10 cellular contexts compared by ENCODE assay signal in genomic region chr9:131773911-131774379, GRCh38. TPM values are rescaled to one million over a fixed set of nuclear protein-coding genes. Genes with fewer than 3 reads are reported as not detected.
DNase-seq lines count a peak whose midpoint lies in the region; ATAC-seq, FAIRE-seq and TF ChIP-seq lines count a peak whose summit lies in the region.
"Had no signal": no experiment of that assay in that cellular context is flagged by ENCODE, and none has a peak within 500 bp of the region (broad histone marks: within the 10 kb centered on the region; RNA-seq: fewer than 3 reads in every experiment).

No MANE protein-coding gene starts in this region.

- H3K79me2 ChIP-seq in GM12878 (ENCODE audit: control insufficient read depth, insufficient read depth, low read length), result no peaks in the 10 kb centered on the region

- no peaks in the 10 kb centered on the region for H3K9me3 ChIP-seq in GM12878 (replicated peaks; ENCODE audit: control insufficient read depth, insufficient read depth, low read length)
- H3K9me3 ChIP-seq in left lung, result no peaks in the 10 kb centered on the region
- H3K9me3 ChIP-seq: uterus had no signal

- ATAC-seq in GM12878 (peak; percentile 54), left lung (peak; percentile 87), GM19023 (IDR thresholded peaks at IDR 0.05; ENCODE audit: unreplicated experiment) (no peak), GM18858 (IDR thresholded peaks at IDR 0.05; ENCODE audit: unreplicated experiment) (no peak)

- no peak for TF ChIP-seq RAD21 in GM12878 (IDR thresholded peaks at IDR 0.05; ENCODE audit: insufficient read depth, low read depth, low read length)

- BruUV-seq in GM12878 (replicated peaks; lab: Mats Ljungman, UMichigan), result no TSS peak

- no peaks in the 10 kb centered on the region for H3K27me3 ChIP-seq in GM12878 (replicated peaks in 1 of 2; ENCODE audit: control insufficient read depth in 2 of 2, insufficient read depth in 2 of 2, low read length in 1 of 2)
- H3K27me3 ChIP-seq in left lung, result peaks cover 0 to 40% of the 10 kb centered on the region in 2 donors
- H3K27me3 ChIP-seq: uterus had no signal

- in situ Hi-C loops in GM12878 (cut with MboI), result no loop called here

- TF ChIP-seq CTCF in GM12878 (IDR thresholded peaks at IDR 0.05 in 2 of 3, conservative IDR thresholded peaks at IDR 0.05 in 1 of 3; ENCODE audit: control insufficient read depth in 2 of 3, extremely low read depth in 1 of 3, insufficient read depth in 1 of 3, low read depth in 3 of 3, low read length in 3 of 3) (no peak), left lung (IDR thresholded peaks at IDR 0.05) (no peak)

- no peaks in the 10 kb centered on the region for H4K20me1 ChIP-seq in GM12878 (ENCODE audit: control insufficient read depth, insufficient read depth)

- H3K9ac ChIP-seq in GM12878 (ENCODE audit: control insufficient read depth, insufficient read depth, low read length), result no peak overlapping the region

- 13% methylated on average over 6 of the region's 6 CpGs for WGBS in GM12878 (ENCODE audit: insufficient coverage, insufficient replicate concordance, low lambda C conversion rate, missing lambda C conversion rate)

- no peak overlapping the region for H2AFZ ChIP-seq in GM12878 (ENCODE audit: control insufficient read depth, low read depth, low read length)

- H3K36me3 ChIP-seq in GM12878 (ENCODE audit: control insufficient read depth in 2 of 2, insufficient read depth in 2 of 2, low read length in 1 of 2) (no peaks in the 10 kb centered on the region), left lung (no peaks in the 10 kb centered on the region)
- H3K36me3 ChIP-seq: uterus had no signal

- intact Hi-C loops in GM12878 (cut with micrococcal nuclease; ENCODE audit: unreplicated experiment) (no loop called here), left lung (cut with DNase I) (no loop called here)

- RAD21 ChIA-PET in GM12878 (lab: Charles Lee; ENCODE audit: unreplicated experiment), result no interaction called here

- H3K4me2 ChIP-seq in GM12878 (ENCODE audit: control insufficient read depth, insufficient read depth), result no peak overlapping the region

- no peak for FAIRE-seq in GM12878 (lab: Jason Lieb, UNC)
- FAIRE-seq: islet of Langerhans had no signal

- no peak overlapping the region for H3K4me3 ChIP-seq in GM12878
- no peak overlapping the region for H3K4me3 ChIP-seq in left lung
- H3K4me3 ChIP-seq: uterus had no signal

- POLR2A ChIA-PET in GM12878 (lab: Charles Lee), result no interaction called here

- H3K27ac ChIP-seq in GM12878 (ENCODE audit: control insufficient read depth, insufficient read depth) (no peak overlapping the region), left lung (no peak overlapping the region)
- H3K27ac ChIP-seq: uterus had no signal

- CTCF ChIA-PET in GM12878 (lab: Yijun Ruan, JAX), result no interaction called here

- TF ChIP-seq EP300 in GM12878 (IDR thresholded peaks at IDR 0.05; ENCODE audit: borderline replicate concordance in 1 of 2, control insufficient read depth in 1 of 2, low read depth in 2 of 2, low read length in 2 of 2), result no peak

- DNase-seq in NCI-H82 (lab: John Stamatoyannopoulos, UW) (peak; percentile 48), NCI-H82 treated with DMSO at 0.1 percent for 48 hours (lab: John Stamatoyannopoulos, UW; ENCODE audit: unreplicated experiment) (no peak), NCI-H226 (peak; percentile 33), GM12878 (ENCODE audit: low read depth, low spot score) (no peak), left lung (no peak), NCI-H2107 treated with DMSO at 0.1 percent for 48 hours (lab: John Stamatoyannopoulos, UW; ENCODE audit: unreplicated experiment) (no peak)

- SMC1A ChIA-PET in GM12878 (lab: Charles Lee; ENCODE audit: uncharacterized antibody, unreplicated experiment), result no interaction called here

- TF ChIP-seq POLR2A in GM12878 (IDR thresholded peaks at IDR 0.05; ENCODE audit: low read depth, low read length), result no peak

- no peaks in the 10 kb centered on the region for H3K4me1 ChIP-seq in GM12878 (ENCODE audit: control insufficient read depth, insufficient read depth, low read length)
- no peaks in the 10 kb centered on the region for H3K4me1 ChIP-seq in left lung
- H3K4me1 ChIP-seq: uterus had no signal

TF ChIP-seq in GM12878, 131 proteins besides CTCF, POLR2A, EP300 and RAD21 (continues in another document):
- TF ChIP-seq PRDM15 (CRISPR knock-in tag; IDR thresholded peaks at IDR 0.05) (no peak), REST (IDR thresholded peaks at IDR 0.05; ENCODE audit: low read depth, low read length) (peak; percentile 88), USF1 (IDR thresholded peaks at IDR 0.05; ENCODE audit: borderline replicate concordance, extremely low read length, insufficient read depth, low read depth, low read length) (peak; percentile 46)

RNA-seq across cellular contexts. Expression of gene RAPGEF1, which starts 34.1 kb away (rescaled TPM):
- total RNA-seq in GM12878 (2013; cell fraction: nucleolus; rRNA removed), result 149 and 166 TPM in 2 replicates
- total RNA-seq in GM12878 (2014; rRNA removed), result 45.8 and 52.2 TPM in 2 replicates
- 34.8 and 39.6 TPM in 2 replicates for total RNA-seq in GM12878 (2014; rRNA removed; fragmentation: Illumina TruSeq; extraction: Trizol)
- total RNA-seq in GM12878 (2021), result 113 and 115 TPM in 2 replicates
- 25.7 TPM for polyA plus RNA-seq in GM12878 (2011; ENCODE audit: low read depth)
- 42.9 and 63.9 TPM in 2 replicates for polyA plus RNA-seq in GM12878 (2011; rRNA removed)
- 54.2 and 61.6 TPM in 2 replicates for polyA plus RNA-seq in GM12878 (2011; cell fraction: cytosol; rRNA removed)
- polyA plus RNA-seq in GM12878 (2011; cell fraction: nucleus; rRNA removed), result 95.7 and 113 TPM in 2 replicates
- 56.2 and 57.9 TPM in 2 replicates for polyA plus RNA-seq in GM12878 (2012)
- polyA plus RNA-seq in GM12878 (2014; fragmentation: Illumina TruSeq; extraction: Trizol), result 35.7 and 53.4 TPM in 2 replicates
- under 1 TPM; 0.42 to 0.60 TPM for polyA plus RNA-seq in GM12878 (2014; fragmentation: Nextera tagmentation; extraction: Ambion mirVana)
- 73.7 and 83.1 TPM in 2 replicates for polyA plus RNA-seq in GM12878 (2014; rRNA removed)
- polyA plus RNA-seq in GM12878 (2016; fragmentation: Nextera tagmentation; extraction: Ambion mirVana), result 10 to 100 TPM; 10.7 to 12.2 TPM
- 44.3 and 62.2 TPM in 2 replicates for polyA minus RNA-seq in GM12878 (2011; rRNA and poly(A)+ RNA removed)
- 22.3 and 26.7 TPM in 2 replicates for polyA minus RNA-seq in GM12878 (2011; cell fraction: cytosol; rRNA and poly(A)+ RNA removed)
- polyA minus RNA-seq in GM12878 (2011; cell fraction: nucleus; rRNA and poly(A)+ RNA removed), result 23.0 and 40.7 TPM in 2 replicates
- 100 to 1,000 TPM in 1 of 2 donors, 10 to 100 TPM in 1; 73.7 to 112 TPM for total RNA-seq in left lung

Comparison
In these comparisons a context has a peak if more than half of its experiments do, and no peak if none do; other contexts are left out.
1. DNase-seq: peak in NCI-H82 (single experiment) and NCI-H226 (single experiment); none in NCI-H82 treated with DMSO at 0.1 percent for 48 hours (single experiment), GM12878 (single experiment), left lung (0 of 2) and NCI-H2107 treated with DMSO at 0.1 percent for 48 hours (single experiment).
2. ATAC-seq: peak in GM12878 (single experiment) and left lung (single experiment); none in GM19023 (single experiment) and GM18858 (single experiment).